ENCODE assay signal across 10 cellular contexts in genomic region chr15:65355983-65356353, GRCh38. TPM values are rescaled to one million over a fixed set of nuclear protein-coding genes. Genes with fewer than 3 reads are reported as not detected.
DNase-seq lines count a peak whose midpoint lies in the region; ATAC-seq and TF ChIP-seq lines count a peak whose summit lies in the region.
"Had no signal": no experiment of that assay in that cellular context is flagged by ENCODE, and none has a peak within 500 bp of the region (broad histone marks: within the 10 kb centered on the region; RNA-seq: fewer than 3 reads in every experiment).

No MANE protein-coding gene starts in this region.

- WGBS in psoas muscle, 3 donors = 26 to 39% (median 29%) methylated on average over 18 of the region's 18 CpGs

- POLR2A ChIA-PET in CD4-positive, alpha-beta memory T cell (lab: Charles Lee; ENCODE audit: partially characterized antibody) = no interaction called here
- POLR2A ChIA-PET in WTC11 (lab: Charles Lee) = interaction anchor here (0.7 kb wide), 1 partner anchor 12 kb away, joined by 3 read pairs; no protein-coding TSS in a partner anchor

- no peaks in the 10 kb centered on the region for H3K9me3 ChIP-seq in CD4-positive, alpha-beta memory T cell (ENCODE audit: control insufficient read depth in 1 of 2, low read length in 2 of 2)
- no peaks in the 10 kb centered on the region for H3K9me3 ChIP-seq in psoas muscle

- H3K36me3 ChIP-seq in CD4-positive, alpha-beta memory T cell (ENCODE audit: insufficient read depth, low read length) = no peaks in the 10 kb centered on the region
- H3K36me3 ChIP-seq in psoas muscle (ENCODE audit: insufficient read depth in 1 of 2, low read depth in 1 of 2) = no peaks in the 10 kb centered on the region

- H3K4me1 ChIP-seq in CD4-positive, alpha-beta memory T cell (ENCODE audit: insufficient read depth, low read length) = peaks cover 7% of the 10 kb centered on the region
- no peaks in the 10 kb centered on the region for H3K4me1 ChIP-seq in psoas muscle

- H3K27me3 ChIP-seq in CD4-positive, alpha-beta memory T cell (ENCODE audit: insufficient read depth, low read length) = peaks cover 16% of the 10 kb centered on the region
- peaks cover 0 to 12% (median 6%) of the 10 kb centered on the region in 3 donors for H3K27me3 ChIP-seq in psoas muscle (ENCODE audit: insufficient read depth in 3 of 3, low read length in 2 of 3)

- peak overlapping the region in 7 of 8 donors; percentile 6 to 79 (median 63) for H3K4me3 Mint-ChIP-seq in CD4-positive, alpha-beta memory T cell
- H3K4me3 Mint-ChIP-seq in WTC11 = peak overlapping the region; percentile 72
- H3K4me3 Mint-ChIP-seq: central memory CD8-positive, alpha-beta T cell had no signal

- no peak overlapping the region for H3K27ac ChIP-seq in CD4-positive, alpha-beta memory T cell (ENCODE audit: low read depth, low read length)
- no peak overlapping the region for H3K27ac ChIP-seq in psoas muscle

- no peaks in the 10 kb centered on the region for H3K36me3 Mint-ChIP-seq in CD4-positive, alpha-beta memory T cell
- H3K36me3 Mint-ChIP-seq in WTC11 = peaks cover 28% of the 10 kb centered on the region

- CTCF ChIA-PET in CD4-positive, alpha-beta memory T cell (lab: Charles Lee; ENCODE audit: partially characterized antibody) = no interaction called here
- CTCF ChIA-PET in WTC11 (lab: Charles Lee) = interaction anchor here (1.4 to 2.0 kb wide), 2 partner anchors 12 to 29 kb away, joined by 6 to 7 read pairs; no protein-coding TSS in a partner anchor

- peaks cover 4 to 7% (median 6%) of the 10 kb centered on the region in 4 donors for H3K4me1 Mint-ChIP-seq in CD4-positive, alpha-beta memory T cell
- peaks cover 17% of the 10 kb centered on the region for H3K4me1 Mint-ChIP-seq in WTC11

- H3K9me3 Mint-ChIP-seq in CD4-positive, alpha-beta memory T cell = peaks cover 0 to 26% (median 13%) of the 10 kb centered on the region in 8 donors
- H3K9me3 Mint-ChIP-seq in WTC11 = peaks cover 18% of the 10 kb centered on the region

- ATAC-seq in WTC11 (peak; percentile 34), psoas muscle (peak in 2 of 4 donors; percentile 10 to 22), HG02588 (IDR thresholded peaks at IDR 0.05; ENCODE audit: unreplicated experiment) (no peak), HG03520 (IDR thresholded peaks at IDR 0.05; ENCODE audit: unreplicated experiment) (no peak)

- no peak for TF ChIP-seq CTCF in WTC11 (IDR thresholded peaks at IDR 0.05)
- TF ChIP-seq CTCF in psoas muscle (IDR thresholded peaks at IDR 0.05) = no peak

- H3K4me3 ChIP-seq in CD4-positive, alpha-beta memory T cell (ENCODE audit: low read length in 2 of 2) = no peak overlapping the region
- peak overlapping the region; percentile 35 for H3K4me3 ChIP-seq in iPS-11a (ENCODE audit: low read depth, low read length)
- peak overlapping the region; percentile 69 for H3K4me3 ChIP-seq in psoas muscle

- no peak for DNase-seq in CD4-positive, alpha-beta memory T cell
- DNase-seq in WTC11 (ENCODE audit: low spot score) (no peak), psoas muscle (no peak), SIG-M5 (lab: John Stamatoyannopoulos, UW) (no peak), NCI-H510A treated with DMSO at 0.1 percent for 48 hours (lab: John Stamatoyannopoulos, UW) (no peak)
- DNase-seq: T-helper 2 cell had no signal

- no peak overlapping the region for H3K27ac Mint-ChIP-seq in CD4-positive, alpha-beta memory T cell
- no peak overlapping the region for H3K27ac Mint-ChIP-seq in WTC11

- peaks cover 28 to 30% of the 10 kb centered on the region in 2 donors for H3K27me3 Mint-ChIP-seq in CD4-positive, alpha-beta memory T cell
- H3K27me3 Mint-ChIP-seq in WTC11 (ENCODE audit: low read depth) = peaks cover 60% of the 10 kb centered on the region

- intact Hi-C loops in CD4-positive, alpha-beta memory T cell (cut with micrococcal nuclease) = no loop called here
- intact Hi-C loops in psoas muscle (cut with DNase I) = no loop called here

TF ChIP-seq in WTC11, 78 proteins besides CTCF, POLR2A, EP300 and RAD21:
- no peak for TF ChIP-seq ZNF232 (CRISPR knock-in tag; IDR thresholded peaks at IDR 0.05)
- no peak for TF ChIP-seq EMX1 (CRISPR knock-in tag; IDR thresholded peaks at IDR 0.05)
- TF ChIP-seq CREB1 (CRISPR knock-in tag; IDR thresholded peaks at IDR 0.05) = no peak
- no peak for TF ChIP-seq ATF3 (CRISPR knock-in tag; conservative IDR thresholded peaks at IDR 0.05)
- TF ChIP-seq PREB (CRISPR knock-in tag; IDR thresholded peaks at IDR 0.05; ENCODE audit: borderline replicate concordance) = no peak
- TF ChIP-seq NR2C2 (CRISPR knock-in tag; IDR thresholded peaks at IDR 0.05) = no peak
- TF ChIP-seq ZNF121 (CRISPR knock-in tag; IDR thresholded peaks at IDR 0.05) = no peak
- TF ChIP-seq ZBTB21 (CRISPR knock-in tag; IDR thresholded peaks at IDR 0.05; ENCODE audit: borderline replicate concordance) = no peak
- TF ChIP-seq E2F5 (CRISPR knock-in tag; IDR thresholded peaks at IDR 0.05) = no peak
- no peak for TF ChIP-seq GRHL2 (CRISPR knock-in tag; IDR thresholded peaks at IDR 0.05; ENCODE audit: insufficient replicate concordance, severe bottlenecking)
- TF ChIP-seq TP53 (CRISPR knock-in tag; IDR thresholded peaks at IDR 0.05) = no peak; the same call in 1 of the 2 replicates
- no peak for TF ChIP-seq IRF2 (CRISPR knock-in tag; IDR thresholded peaks at IDR 0.05; ENCODE audit: borderline replicate concordance, low read depth)
- no peak for TF ChIP-seq USF2 (CRISPR knock-in tag; IDR thresholded peaks at IDR 0.05)
- no peak for TF ChIP-seq JUN (CRISPR knock-in tag; IDR thresholded peaks at IDR 0.05)
- no peak for TF ChIP-seq SOX15 (CRISPR knock-in tag; IDR thresholded peaks at IDR 0.05)
- TF ChIP-seq RORB (CRISPR knock-in tag; IDR thresholded peaks at IDR 0.05) = no peak
- no peak for TF ChIP-seq TCF7 (CRISPR knock-in tag; IDR thresholded peaks at IDR 0.05; ENCODE audit: low read depth)

RNA-seq across cellular contexts. Expression of gene IGDCC3, which starts 21.8 kb away (rescaled TPM):
- not detected for total RNA-seq in CD4-positive, alpha-beta memory T cell
- not detected for polyA plus RNA-seq in CD4-positive, alpha-beta memory T cell
- total RNA-seq in WTC11 (2021) (49.2 to 53.5 TPM (median 53.5 TPM) in 3 replicates), psoas muscle (not detected)
- polyA plus RNA-seq in psoas muscle = not detected

RNA-seq across cellular contexts. Expression of gene RNU5B-1, which starts 51.5 kb away (rescaled TPM):
- total RNA-seq in CD4-positive, alpha-beta memory T cell = 10 to 100 TPM in 1 of 2 experiments, not detected in 1; 24.0 TPM
- polyA plus RNA-seq in CD4-positive, alpha-beta memory T cell = not detected
- 9.7 to 10.4 TPM in 2 of 3 replicates, not detected in the other for total RNA-seq in WTC11 (2021)
- total RNA-seq in psoas muscle = 10 to 100 TPM in 3 of 4 donors, not detected in 1; 12.8 to 34.0 (median 13.9) TPM
- polyA plus RNA-seq in psoas muscle = not detected

Comparison
In these comparisons a context has a peak if more than half of its experiments do, and no peak if none do; other contexts are left out.
1. H3K4me3 ChIP-seq: peak in iPS-11a (single experiment) and psoas muscle (single experiment); none in CD4-positive, alpha-beta memory T cell (0 of 2).
2. RNA of gene IGDCC3, which starts 21.8 kb away (total RNA-seq): 49.2 to 53.5 TPM in WTC11; not detected in CD4-positive, alpha-beta memory T cell and not detected in psoas muscle; every median in the first group is over 10 times any median in the second.